10 cellular contexts compared by ENCODE assay signal in the genomic region with DNA sequence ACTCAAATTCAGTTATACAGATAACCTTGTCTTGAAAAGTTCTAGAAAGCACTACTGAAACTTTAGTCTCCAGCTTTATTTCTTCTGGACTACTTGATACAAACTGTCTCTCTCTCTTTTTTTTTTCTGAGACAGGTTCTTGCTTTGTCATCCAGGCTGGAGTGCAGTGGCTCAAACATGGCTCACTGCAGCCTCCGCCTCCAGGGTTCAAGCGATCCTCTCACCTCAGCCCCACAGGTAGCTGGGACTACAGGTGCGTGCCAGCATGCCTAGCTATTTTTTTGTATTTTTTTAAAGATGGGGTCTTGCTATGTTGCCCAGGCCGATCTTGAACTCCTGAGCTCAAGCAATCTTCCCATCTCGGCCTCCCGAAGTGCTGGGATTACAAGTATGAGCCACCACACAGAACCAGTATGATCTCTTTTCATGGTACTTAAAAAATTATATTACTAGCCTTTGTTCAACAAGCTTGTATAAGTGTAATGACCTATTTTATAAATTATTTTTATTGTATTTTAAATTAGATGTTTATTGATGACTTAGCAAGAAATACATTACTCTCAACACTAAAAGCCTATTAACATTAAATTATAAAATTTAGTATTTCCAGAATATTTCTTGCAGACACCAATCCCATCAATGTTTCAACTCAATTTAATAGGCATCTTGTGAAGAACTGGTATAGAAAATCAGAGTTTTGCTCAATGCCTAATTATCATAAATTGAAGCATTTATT. TPM values are rescaled to one million over a fixed set of nuclear protein-coding genes. Genes with fewer than 3 reads are reported as not detected.
DNase-seq lines count a peak whose midpoint lies in the region; ATAC-seq and TF ChIP-seq lines count a peak whose summit lies in the region.
"Had no signal": no experiment of that assay in that cellular context is flagged by ENCODE, and none has a peak within 500 bp of the region (broad histone marks: within the 10 kb centered on the region; RNA-seq: fewer than 3 reads in every experiment).

No MANE protein-coding gene starts in this region.

- H3K36me3 ChIP-seq in MG63 (no peaks in the 10 kb centered on the region), hepatocyte (replicated peaks; ENCODE audit: insufficient read depth, low read depth) (no peaks in the 10 kb centered on the region), thymus (ENCODE audit: control insufficient read depth, insufficient read depth) (no peaks in the 10 kb centered on the region)
- H3K36me3 ChIP-seq: SJCRH30, tibial nerve had no signal

- H3K4me3 ChIP-seq in MG63 (peak overlapping the region; percentile 47), hepatocyte (no peak overlapping the region), thymus (ENCODE audit: low read length) (peak overlapping the region; percentile 35)
- H3K4me3 ChIP-seq: SJCRH30 had no signal

- H3K4me3 Mint-ChIP-seq in activated naive CD4-positive, alpha-beta T cell treated with anti-CD3 and anti-CD28 coated beads for 36 hours: peak overlapping the region; percentile 64

- H3K36me3 Mint-ChIP-seq in activated naive CD4-positive, alpha-beta T cell treated with anti-CD3 and anti-CD28 coated beads for 36 hours (ENCODE audit: low read depth): no peaks in the 10 kb centered on the region

- 90% methylated on average over 6 of the region's 6 CpGs for WGBS in hepatocyte (ENCODE audit: low lambda C conversion rate, missing lambda C conversion rate)
- 91% methylated on average over 6 of the region's 6 CpGs for WGBS in thymus

- no peak for ATAC-seq in HG03139 (IDR thresholded peaks at IDR 0.05; ENCODE audit: unreplicated experiment)

- H3K27me3 ChIP-seq in MG63 (no peaks in the 10 kb centered on the region; the same call in 1 of the 2 replicates), hepatocyte (no peaks in the 10 kb centered on the region), thymus (ENCODE audit: control insufficient read depth, insufficient read depth) (no peaks in the 10 kb centered on the region)
- H3K27me3 ChIP-seq: SJCRH30, tibial nerve had no signal

- peak overlapping the region; percentile 85 for H3K27ac Mint-ChIP-seq in activated naive CD4-positive, alpha-beta T cell treated with anti-CD3 and anti-CD28 coated beads for 36 hours

- peak; percentile 12 for DNase-seq in activated naive CD4-positive, alpha-beta T cell treated with anti-CD3 and anti-CD28 coated beads for 36 hours
- no peak for DNase-seq in activated naive CD4-positive, alpha-beta T cell treated with anti-CD3 and anti-CD28 coated beads, Interleukin-2, amount 50 U/mL, for 16 hours
- DNase-seq in MG63 (no peak), hepatocyte (ENCODE audit: low spot score) (no peak), EL (no peak)
- no peak for DNase-seq in activated CD8-positive, alpha-beta memory T cell treated with anti-CD3 and anti-CD28 coated beads, Interleukin-2, amount 50 U/mL, for 48 hours
- DNase-seq: SJCRH30 had no signal

- H3K9me2 ChIP-seq in hepatocyte (replicated peaks; ENCODE audit: insufficient read depth): no peaks in the 10 kb centered on the region

- H3K4me1 ChIP-seq in hepatocyte (ENCODE audit: insufficient read depth) (no peaks in the 10 kb centered on the region), thymus (ENCODE audit: control insufficient read depth, insufficient read depth, low read length) (peaks cover 10% of the 10 kb centered on the region)
- H3K4me1 ChIP-seq: SJCRH30, tibial nerve had no signal

- H2AFZ ChIP-seq in hepatocyte: no peak overlapping the region

- H3K27ac ChIP-seq in hepatocyte (no peak overlapping the region), thymus (ENCODE audit: low read depth) (peak overlapping the region; percentile 87)
- H3K27ac ChIP-seq: SJCRH30 had no signal

- intact Hi-C loops in activated naive CD4-positive, alpha-beta T cell treated with anti-CD3 and anti-CD28 coated beads for 36 hours (cut with micrococcal nuclease): loop anchor here (1.0 to 2.0 kb wide), 7 partner anchors 10 to 302 kb away; a partner anchor contains a TSS

- TF ChIP-seq CTCF in hepatocyte (IDR thresholded peaks at IDR 0.05; ENCODE audit: poor library complexity): no peak

- H3K79me2 ChIP-seq in hepatocyte: no peaks in the 10 kb centered on the region

- peaks cover 26% of the 10 kb centered on the region for H3K4me1 Mint-ChIP-seq in activated naive CD4-positive, alpha-beta T cell treated with anti-CD3 and anti-CD28 coated beads for 36 hours (ENCODE audit: low read depth)

- CTCF ChIA-PET in activated naive CD4-positive, alpha-beta T cell treated with anti-CD3 and anti-CD28 coated beads for 36 hours (lab: Charles Lee): interaction anchor here (0.7 to 1.7 kb wide), 6 partner anchors 9 to 184 kb away, joined by 3 to 8 read pairs (median 4); no protein-coding TSS in a partner anchor

- no peaks in the 10 kb centered on the region for H3K9me3 Mint-ChIP-seq in activated naive CD4-positive, alpha-beta T cell treated with anti-CD3 and anti-CD28 coated beads for 36 hours

- H4K20me1 ChIP-seq in hepatocyte (ENCODE audit: insufficient read depth, poor library complexity, severe bottlenecking): no peaks in the 10 kb centered on the region

- no peaks in the 10 kb centered on the region for H3K9me3 ChIP-seq in MG63
- H3K9me3 ChIP-seq in hepatocyte (ENCODE audit: low read depth): no peaks in the 10 kb centered on the region
- H3K9me3 ChIP-seq in thymus (ENCODE audit: control insufficient read depth): no peaks in the 10 kb centered on the region
- H3K9me3 ChIP-seq: tibial nerve had no signal

- H3K27me3 Mint-ChIP-seq in activated naive CD4-positive, alpha-beta T cell treated with anti-CD3 and anti-CD28 coated beads for 36 hours (ENCODE audit: low read depth): no peaks in the 10 kb centered on the region

- peak overlapping the region; percentile 65 for H3K4me2 ChIP-seq in hepatocyte

RNA-seq across cellular contexts. Expression of a gene that starts 36.1 kb away (rescaled TPM):
- 10 to 100 TPM; 51.0 to 56.6 TPM for total RNA-seq in activated naive CD4-positive, alpha-beta T cell treated with anti-CD3 and anti-CD28 coated beads for 36 hours
- total RNA-seq in MG63 (2014; rRNA removed; shearing (Covaris generic); ENCODE audit: low replicate concordance): 2.8 and 23.8 TPM in 2 replicates
- 29.7 and 30.5 TPM in 2 replicates for total RNA-seq in hepatocyte
- polyA plus RNA-seq in hepatocyte (37.7 and 49.3 TPM in 2 replicates), thymus (41.1 TPM)
